In genomic region chr11:8826145-8826786, GRCh38 we compare ENCODE assay signal across 10 cellular contexts.
A peak's percentile ranks its signal among the peaks of the same experiment; 100 is the strongest.
DNase-seq lines count a peak whose midpoint lies in the region; ATAC-seq and TF ChIP-seq lines count a peak whose summit lies in the region.
"Had no signal": no experiment of that assay in that cellular context is flagged by ENCODE, and none has a peak within 500 bp of the region (broad histone marks: within the 10 kb centered on the region; RNA-seq: fewer than 3 reads in every experiment).

No MANE protein-coding gene starts in this region.

- peak overlapping the region; percentile 33 for H3K9ac ChIP-seq in endodermal cell (ENCODE audit: extremely low read depth, low read length, poor library complexity, severe bottlenecking)

- H3K36me3 ChIP-seq in ACC112 (ENCODE audit: insufficient read depth, low read length) = no peaks in the 10 kb centered on the region
- H3K36me3 ChIP-seq in endodermal cell (ENCODE audit: control insufficient read depth, insufficient read depth, low read length) = peaks cover 17% of the 10 kb centered on the region
- H3K36me3 ChIP-seq in mesodermal cell (ENCODE audit: control insufficient read depth, insufficient read depth, low read length) = peaks cover 25% of the 10 kb centered on the region
- H3K36me3 ChIP-seq in aorta (ENCODE audit: control insufficient read depth in 1 of 2, insufficient read depth in 2 of 2, low read length in 1 of 2) = no peaks in the 10 kb centered on the region
- H3K36me3 ChIP-seq: BE2C, right lobe of liver had no signal

- no peaks in the 10 kb centered on the region for H3K27me3 ChIP-seq in ACC112 (ENCODE audit: insufficient read depth, low read length)
- H3K27me3 ChIP-seq in endodermal cell (ENCODE audit: control insufficient read depth, insufficient read depth, low read length, poor library complexity, severe bottlenecking) = no peaks in the 10 kb centered on the region
- no peaks in the 10 kb centered on the region for H3K27me3 ChIP-seq in aorta (ENCODE audit: control insufficient read depth in 1 of 2, insufficient read depth in 2 of 2, low read length in 1 of 2)
- H3K27me3 ChIP-seq: BE2C, right lobe of liver had no signal

- no peak for TF ChIP-seq CTCF in endodermal cell (conservative IDR thresholded peaks at IDR 0.05)

- H3K36me3 Mint-ChIP-seq in endodermal cell (ENCODE audit: low read depth) = peaks cover 9% of the 10 kb centered on the region
- H3K36me3 Mint-ChIP-seq in activated T-helper 2 cell treated with anti-CD3 and anti-CD28 coated beads, Interferon-gamma antibody, Interleukin-2, Interleukin-4, amounts not matched to agents 10 μg/mL and 5 μg/mL and 100 μg/mL, durations not matched to agents 14 hours and 24 hours and 36 hours (ENCODE audit: low read depth) = no peaks in the 10 kb centered on the region

- H3K9me3 Mint-ChIP-seq in endodermal cell = no peaks in the 10 kb centered on the region
- no peaks in the 10 kb centered on the region for H3K9me3 Mint-ChIP-seq in activated T-helper 2 cell treated with anti-CD3 and anti-CD28 coated beads, Interferon-gamma antibody, Interleukin-2, Interleukin-4, amounts not matched to agents 10 μg/mL and 5 μg/mL and 100 μg/mL, durations not matched to agents 14 hours and 24 hours and 36 hours

- peak overlapping the region; percentile 74 for H3K27ac ChIP-seq in ACC112 (ENCODE audit: low read depth, low read length)
- H3K27ac ChIP-seq in endodermal cell (ENCODE audit: low read depth, low read length) = peak overlapping the region; percentile 80
- H3K27ac ChIP-seq in mesodermal cell (ENCODE audit: low read depth, low read length, severe bottlenecking) = peak overlapping the region; percentile 93
- no peak overlapping the region for H3K27ac ChIP-seq in aorta (ENCODE audit: low read depth in 1 of 2, low read length in 2 of 2)

- H2AFZ ChIP-seq in ACC112 (ENCODE audit: low read length, unreplicated experiment) = peak overlapping the region; percentile 85

- H3K4me1 Mint-ChIP-seq in endodermal cell = peaks cover 13% of the 10 kb centered on the region
- no peaks in the 10 kb centered on the region for H3K4me1 Mint-ChIP-seq in activated T-helper 2 cell treated with anti-CD3 and anti-CD28 coated beads, Interferon-gamma antibody, Interleukin-2, Interleukin-4, amounts not matched to agents 10 μg/mL and 5 μg/mL and 100 μg/mL, durations not matched to agents 14 hours and 24 hours and 36 hours (ENCODE audit: low read depth)

- no peak for ATAC-seq in aorta (ENCODE audit: low FRiP score)

- H3K4me1 ChIP-seq in ACC112 (ENCODE audit: control insufficient read depth, insufficient read depth, low read length, unreplicated experiment) (peaks cover 20% of the 10 kb centered on the region), endodermal cell (ENCODE audit: control insufficient read depth, insufficient read depth, low read length) (peaks cover 29% of the 10 kb centered on the region), mesodermal cell (ENCODE audit: control insufficient read depth, insufficient read depth, low read length, poor library complexity, severe bottlenecking) (peaks cover 62% of the 10 kb centered on the region), aorta (ENCODE audit: control insufficient read depth in 1 of 2, insufficient read depth in 2 of 2, low read length in 2 of 2) (no peaks in the 10 kb centered on the region)
- H3K4me1 ChIP-seq: BE2C, right lobe of liver had no signal

- intact Hi-C loops in activated T-helper 2 cell treated with anti-CD3 and anti-CD28 coated beads, Interferon-gamma antibody, Interleukin-2, Interleukin-4, amounts not matched to agents 10 μg/mL and 5 μg/mL and 100 μg/mL, durations not matched to agents 14 hours and 24 hours and 36 hours (cut with micrococcal nuclease) = no loop called here
- intact Hi-C loops in aorta (cut with DNase I) = no loop called here

- no peaks in the 10 kb centered on the region for H3K79me2 ChIP-seq in ACC112 (ENCODE audit: control insufficient read depth, insufficient read depth, low read length, unreplicated experiment)

- DNase-seq in M059J (ENCODE audit: low read depth) (peak; percentile 71), endodermal cell (peak; percentile 83), aorta (no peak), AML-193 (lab: John Stamatoyannopoulos, UW) (no peak)
- no peak for DNase-seq in activated T-helper 2 cell treated with anti-CD3 and anti-CD28 coated beads, Interferon-gamma antibody, Interleukin-2, Interleukin-4, amounts not matched to agents 10 μg/mL and 5 μg/mL and 100 μg/mL, durations not matched to agents 14 hours and 24 hours and 36 hours (ENCODE audit: low spot score)
- DNase-seq in activated naive CD4-positive, alpha-beta T cell treated with Interleukin-2 at 50 U/mL for 16 hours = no peak
- DNase-seq: BE2C had no signal

- WGBS in endodermal cell (ENCODE audit: insufficient coverage in 1 of 2, insufficient read length in 1 of 2), 2 experiments = 40 to 50% methylated on average over 2 to 6 of the region's 6 CpGs
- WGBS in mesodermal cell (ENCODE audit: insufficient coverage in 2 of 2), 2 experiments = 34 to 41% methylated on average over 6 of the region's 6 CpGs
- 67 to 72% methylated on average over 6 of the region's 6 CpGs for WGBS in aorta, 2 donors

- H3K27ac Mint-ChIP-seq in endodermal cell = no peak overlapping the region
- H3K27ac Mint-ChIP-seq in activated T-helper 2 cell treated with anti-CD3 and anti-CD28 coated beads, Interferon-gamma antibody, Interleukin-2, Interleukin-4, amounts not matched to agents 10 μg/mL and 5 μg/mL and 100 μg/mL, durations not matched to agents 14 hours and 24 hours and 36 hours = no peak overlapping the region

- no peak overlapping the region for H3K4me3 Mint-ChIP-seq in endodermal cell
- H3K4me3 Mint-ChIP-seq in activated T-helper 2 cell treated with anti-CD3 and anti-CD28 coated beads, Interferon-gamma antibody, Interleukin-2, Interleukin-4, amounts not matched to agents 10 μg/mL and 5 μg/mL and 100 μg/mL, durations not matched to agents 14 hours and 24 hours and 36 hours (ENCODE audit: low read depth) = no peak overlapping the region

- H3K9me3 ChIP-seq in endodermal cell (ENCODE audit: control insufficient read depth, low read length) (no peaks in the 10 kb centered on the region), mesodermal cell (ENCODE audit: control insufficient read depth, low read length) (no peaks in the 10 kb centered on the region), aorta (ENCODE audit: control insufficient read depth, low read length) (no peaks in the 10 kb centered on the region)
- H3K9me3 ChIP-seq: BE2C, right lobe of liver had no signal

- H3K4me3 ChIP-seq in ACC112 (ENCODE audit: low read depth, low read length) (peak overlapping the region; percentile 20; the same call in 1 of the 2 replicates), endodermal cell (ENCODE audit: low read length) (peak overlapping the region; percentile 63), mesodermal cell (ENCODE audit: extremely low read depth, insufficient read depth, low read length, poor library complexity, severe bottlenecking) (no peak overlapping the region), aorta (ENCODE audit: low read length in 2 of 2) (no peak overlapping the region)
- H3K4me3 ChIP-seq: right lobe of liver had no signal

- no peaks in the 10 kb centered on the region for H3K27me3 Mint-ChIP-seq in endodermal cell (ENCODE audit: insufficient read depth)
- H3K27me3 Mint-ChIP-seq in activated T-helper 2 cell treated with anti-CD3 and anti-CD28 coated beads, Interferon-gamma antibody, Interleukin-2, Interleukin-4, amounts not matched to agents 10 μg/mL and 5 μg/mL and 100 μg/mL, durations not matched to agents 14 hours and 24 hours and 36 hours (ENCODE audit: low read depth) = peaks cover 5% of the 10 kb centered on the region

Comparison
In these comparisons a context has a peak if more than half of its experiments do, and no peak if none do; other contexts are left out.
1. H3K27ac ChIP-seq: peak in ACC112 (single experiment), endodermal cell (single experiment) and mesodermal cell (single experiment); none in aorta (0 of 2).
2. H3K4me3 ChIP-seq: peak in ACC112 (single experiment) and endodermal cell (single experiment); none in mesodermal cell (single experiment) and aorta (0 of 2).
3. DNase-seq: peak in M059J (single experiment) and endodermal cell (single experiment); none in activated T-helper 2 cell treated with anti-CD3 and anti-CD28 coated beads, Interferon-gamma antibody, Interleukin-2, Interleukin-4, amounts not matched to agents 10 μg/mL and 5 μg/mL and 100 μg/mL, durations not matched to agents 14 hours and 24 hours and 36 hours (single experiment), aorta (0 of 2), AML-193 (0 of 2) and activated naive CD4-positive, alpha-beta T cell treated with Interleukin-2 at 50 U/mL for 16 hours (single experiment).